15 cellular contexts compared by ENCODE assay signal in genomic region chr3:123390865-123391613, GRCh38. TPM values are rescaled to one million over a fixed set of nuclear protein-coding genes. Genes with fewer than 3 reads are reported as not detected.
DNase-seq lines count a peak whose midpoint lies in the region; ATAC-seq and TF ChIP-seq lines count a peak whose summit lies in the region.
"Had no signal": no experiment of that assay in that cellular context is flagged by ENCODE, and none has a peak within 500 bp of the region (broad histone marks: within the 10 kb centered on the region; RNA-seq: fewer than 3 reads in every experiment).

No MANE protein-coding gene starts in this region.

- H3K36me3 Mint-ChIP-seq in CD4-positive, alpha-beta T cell (ENCODE audit: low read depth), result no peaks in the 10 kb centered on the region
- H3K36me3 Mint-ChIP-seq in activated T-helper 2 cell treated with anti-CD3 and anti-CD28 coated beads, Interferon-gamma antibody, Interleukin-2, Interleukin-4, amounts not matched to agents 10 μg/mL and 5 μg/mL and 100 μg/mL, durations not matched to agents 14 hours and 24 hours and 36 hours (ENCODE audit: low read depth), result no peaks in the 10 kb centered on the region

- H3K4me3 ChIP-seq in heart left ventricle (no peak overlapping the region), gastrocnemius medialis (no peak overlapping the region), mammary epithelial cell (replicated peaks in 1 of 3; ENCODE audit: insufficient read depth in 1 of 3, low read depth in 2 of 3, low read length in 3 of 3) (no peak overlapping the region)

- no peak for TF ChIP-seq CTCF in heart left ventricle (IDR thresholded peaks at IDR 0.05)
- TF ChIP-seq CTCF in gastrocnemius medialis (IDR thresholded peaks at IDR 0.05 in 4 of 5, conservative IDR thresholded peaks at IDR 0.05 in 1 of 5), result no peak
- TF ChIP-seq CTCF in CD4-positive, alpha-beta T cell (IDR thresholded peaks at IDR 0.05), result no peak
- no peak for TF ChIP-seq CTCF in mammary epithelial cell (conservative IDR thresholded peaks at IDR 0.05 in 1 of 2, IDR thresholded peaks at IDR 0.05 in 1 of 2; ENCODE audit: extremely low read depth in 1 of 2, insufficient read depth in 1 of 2, low read depth in 1 of 2, low read length in 2 of 2)

- intact Hi-C loops in heart left ventricle (cut with DNase I), result no loop called here
- intact Hi-C loops in gastrocnemius medialis (cut with DNase I; ENCODE audit: low total_unique reads), result no loop called here
- intact Hi-C loops in CD4-positive, alpha-beta T cell (cut with DNase I, micrococcal nuclease), result no loop called here
- intact Hi-C loops in mammary epithelial cell (cut with micrococcal nuclease), result no loop called here
- intact Hi-C loops in activated T-helper 2 cell treated with anti-CD3 and anti-CD28 coated beads, Interferon-gamma antibody, Interleukin-2, Interleukin-4, amounts not matched to agents 10 μg/mL and 5 μg/mL and 100 μg/mL, durations not matched to agents 14 hours and 24 hours and 36 hours (cut with micrococcal nuclease), result no loop called here

- ATAC-seq in heart left ventricle (peak in 2 of 4 donors; percentile 5 to 21), gastrocnemius medialis (peak; percentile 37 to 53)
- ATAC-seq in CD4-positive, alpha-beta T cell (ENCODE audit: poor library complexity), result no peak
- ATAC-seq: Panc1 had no signal

- no peaks in the 10 kb centered on the region for H3K27me3 ChIP-seq in heart left ventricle
- no peaks in the 10 kb centered on the region for H3K27me3 ChIP-seq in gastrocnemius medialis
- H3K27me3 ChIP-seq in CD4-positive, alpha-beta T cell (ENCODE audit: control insufficient read depth, insufficient read depth, low read length), result no peaks in the 10 kb centered on the region
- H3K27me3 ChIP-seq in mammary epithelial cell (ENCODE audit: insufficient read depth, low read length), result no peaks in the 10 kb centered on the region

- H3K4me1 ChIP-seq in heart left ventricle, result peaks cover 4 to 98% (median 62%) of the 10 kb centered on the region in 12 donors
- H3K4me1 ChIP-seq in gastrocnemius medialis, result peaks cover 3 to 8% of the 10 kb centered on the region in 2 donors
- H3K4me1 ChIP-seq in mammary epithelial cell (ENCODE audit: insufficient read depth, low read length), result no peaks in the 10 kb centered on the region

- no peak overlapping the region for H3K4me2 ChIP-seq in mammary epithelial cell (ENCODE audit: insufficient read depth, low read depth, low read length)

- H3K9me3 ChIP-seq in heart left ventricle, result no peaks in the 10 kb centered on the region
- H3K9me3 ChIP-seq in gastrocnemius medialis, result no peaks in the 10 kb centered on the region
- H3K9me3 ChIP-seq in CD4-positive, alpha-beta T cell (ENCODE audit: control insufficient read depth, low read length), result no peaks in the 10 kb centered on the region
- H3K9me3 ChIP-seq in mammary epithelial cell (replicated peaks; ENCODE audit: insufficient read depth, low read length), result no peaks in the 10 kb centered on the region

- POLR2A ChIA-PET in CD4-positive, alpha-beta T cell (lab: Charles Lee), result no interaction called here

- no peaks in the 10 kb centered on the region for H3K79me2 ChIP-seq in mammary epithelial cell (ENCODE audit: insufficient read depth, low read length)

- H3K27ac Mint-ChIP-seq in CD4-positive, alpha-beta T cell, result no peak overlapping the region
- no peak overlapping the region for H3K27ac Mint-ChIP-seq in activated T-helper 2 cell treated with anti-CD3 and anti-CD28 coated beads, Interferon-gamma antibody, Interleukin-2, Interleukin-4, amounts not matched to agents 10 μg/mL and 5 μg/mL and 100 μg/mL, durations not matched to agents 14 hours and 24 hours and 36 hours

- H3K27ac ChIP-seq in heart left ventricle (peak overlapping the region; percentile 60 to 94 (median 88)), gastrocnemius medialis (peak overlapping the region; percentile 20 to 62 (median 45)), mammary epithelial cell (ENCODE audit: insufficient read depth, low read depth, low read length) (no peak overlapping the region)
- H3K27ac ChIP-seq in CD4-positive, alpha-beta T cell (ENCODE audit: low read depth, low read length), result no peak overlapping the region
- H3K27ac ChIP-seq: C4-2B had no signal

- peaks cover 57% of the 10 kb centered on the region for H3K27me3 Mint-ChIP-seq in CD4-positive, alpha-beta T cell
- H3K27me3 Mint-ChIP-seq in activated T-helper 2 cell treated with anti-CD3 and anti-CD28 coated beads, Interferon-gamma antibody, Interleukin-2, Interleukin-4, amounts not matched to agents 10 μg/mL and 5 μg/mL and 100 μg/mL, durations not matched to agents 14 hours and 24 hours and 36 hours (ENCODE audit: low read depth), result peaks cover 7% of the 10 kb centered on the region

- H3K36me3 ChIP-seq in heart left ventricle (no peaks in the 10 kb centered on the region), gastrocnemius medialis (no peaks in the 10 kb centered on the region), mammary epithelial cell (ENCODE audit: insufficient read depth, low read length) (no peaks in the 10 kb centered on the region)

- CTCF ChIA-PET in CD4-positive, alpha-beta T cell (lab: Charles Lee), result no interaction called here
- CTCF ChIA-PET in mammary epithelial cell (lab: Charles Lee; ENCODE audit: low non-redundant PET), result no interaction called here

- H3K9ac ChIP-seq in mammary epithelial cell (ENCODE audit: insufficient read depth, low read length), result no peak overlapping the region

- peak; percentile 50 for DNase-seq in GM04503 (ENCODE audit: low read depth)
- peak; percentile 64 for DNase-seq in RPMI7951 (ENCODE audit: low read depth)
- peak in 3 of 5 donors; percentile 32 to 35 (median 33) for DNase-seq in heart left ventricle
- peak in 1 of 2 donors; percentile 37 for DNase-seq in gastrocnemius medialis
- no peak for DNase-seq in CD4-positive, alpha-beta T cell
- no peak for DNase-seq in mammary epithelial cell
- no peak for DNase-seq in activated T-helper 2 cell treated with anti-CD3 and anti-CD28 coated beads, Interferon-gamma antibody, Interleukin-2, Interleukin-4, amounts not matched to agents 10 μg/mL and 5 μg/mL and 100 μg/mL, durations not matched to agents 14 hours and 24 hours and 36 hours (ENCODE audit: low spot score)
- DNase-seq in activated CD4-positive, alpha-beta T cell treated with anti-CD3 and anti-CD28 coated beads, Interleukin-2, amount 50 U/mL, for 1 hour, result no peak
- DNase-seq: anterior cingulate cortex, foreskin melanocyte, NCI-H1105 treated with DMSO at 0.1 percent for 48 hours, NCI-H446 treated with DMSO at 0.1 percent for 48 hours had no signal

- WGBS in heart left ventricle, 4 donors, result 45 to 60% (median 52%) methylated on average over 10 of the region's 10 CpGs
- 60% methylated on average over 10 of the region's 10 CpGs for WGBS in mammary epithelial cell (ENCODE audit: low coverage, missing lambda C conversion rate)

- H3K4me1 Mint-ChIP-seq in CD4-positive, alpha-beta T cell (ENCODE audit: low read depth), result no peaks in the 10 kb centered on the region
- H3K4me1 Mint-ChIP-seq in activated T-helper 2 cell treated with anti-CD3 and anti-CD28 coated beads, Interferon-gamma antibody, Interleukin-2, Interleukin-4, amounts not matched to agents 10 μg/mL and 5 μg/mL and 100 μg/mL, durations not matched to agents 14 hours and 24 hours and 36 hours (ENCODE audit: low read depth), result no peaks in the 10 kb centered on the region

- dilution Hi-C loops in mammary epithelial cell (cut with HindIII; ENCODE audit: low sequenced_read_pairs), result loop anchor here (5.0 kb wide), 1 partner anchor 44 kb away; no protein-coding TSS in a partner anchor

- no peaks in the 10 kb centered on the region for H3K9me3 Mint-ChIP-seq in CD4-positive, alpha-beta T cell
- H3K9me3 Mint-ChIP-seq in activated T-helper 2 cell treated with anti-CD3 and anti-CD28 coated beads, Interferon-gamma antibody, Interleukin-2, Interleukin-4, amounts not matched to agents 10 μg/mL and 5 μg/mL and 100 μg/mL, durations not matched to agents 14 hours and 24 hours and 36 hours, result no peaks in the 10 kb centered on the region

- in situ Hi-C loops in gastrocnemius medialis (cut with MboI; ENCODE audit: low sequenced_read_pairs in 4 of 4) (no loop called here), mammary epithelial cell (cut with MboI; ENCODE audit: low sequenced_read_pairs in 2 of 2) (no loop called here)

- H3K4me3 Mint-ChIP-seq in CD4-positive, alpha-beta T cell, result no peak overlapping the region
- no peak overlapping the region for H3K4me3 Mint-ChIP-seq in activated T-helper 2 cell treated with anti-CD3 and anti-CD28 coated beads, Interferon-gamma antibody, Interleukin-2, Interleukin-4, amounts not matched to agents 10 μg/mL and 5 μg/mL and 100 μg/mL, durations not matched to agents 14 hours and 24 hours and 36 hours (ENCODE audit: low read depth)

- H4K20me1 ChIP-seq in mammary epithelial cell (ENCODE audit: insufficient read depth, low read length), result no peaks in the 10 kb centered on the region

- H2AFZ ChIP-seq in mammary epithelial cell (ENCODE audit: low read depth, low read length), result no peak overlapping the region

- TF ChIP-seq POLR2A in heart left ventricle (IDR thresholded peaks at IDR 0.05) (no peak), gastrocnemius medialis (IDR thresholded peaks at IDR 0.05) (no peak)

- BruUV-seq in mammary epithelial cell (replicated peaks; lab: Mats Ljungman, UMichigan), result no TSS peak

RNA-seq across cellular contexts. Expression of gene ADCY5, which starts 57.9 kb away (rescaled TPM):
- total RNA-seq in RPMI7951 (2014; rRNA removed; shearing (Covaris generic)), result 0.10 TPM in 1 of 2 replicates, not detected in the other
- total RNA-seq in heart left ventricle (100 to 1,000 TPM; 106 to 276 (median 170) TPM), gastrocnemius medialis (1 to 10 TPM; 1.0 to 6.4 (median 4.3) TPM), mammary epithelial cell (under 1 TPM in 1 of 2 donors, not detected in 1; 0.67 TPM)
- polyA plus RNA-seq in heart left ventricle (10 to 100 TPM; 78.5 to 84.1 TPM), mammary epithelial cell (0.06 TPM)
- total RNA-seq in CD4-positive, alpha-beta T cell, result not detected
- polyA minus RNA-seq in mammary epithelial cell, result not detected
- total RNA-seq in activated T-helper 2 cell treated with anti-CD3 and anti-CD28 coated beads, Interferon-gamma antibody, Interleukin-2, Interleukin-4, amounts not matched to agents 10 μg/mL and 5 μg/mL and 100 μg/mL, durations not matched to agents 14 hours and 24 hours and 36 hours, result not detected in 2 replicates
- total RNA-seq: T-helper 2 cell treated with Interferon-gamma antibody and Interleukin-4, amounts not matched to agents 100 ng/mL and 5 ng/mL, for 36 hours had no signal

Comparison
In these comparisons a context has a peak if more than half of its experiments do, and no peak if none do; other contexts are left out.
1. DNase-seq: peak in GM04503 (single experiment), RPMI7951 (single experiment) and heart left ventricle (3 of 5); none in CD4-positive, alpha-beta T cell (0 of 10), mammary epithelial cell (single experiment), activated T-helper 2 cell treated with anti-CD3 and anti-CD28 coated beads, Interferon-gamma antibody, Interleukin-2, Interleukin-4, amounts not matched to agents 10 μg/mL and 5 μg/mL and 100 μg/mL, durations not matched to agents 14 hours and 24 hours and 36 hours (single experiment) and activated CD4-positive, alpha-beta T cell treated with anti-CD3 and anti-CD28 coated beads, Interleukin-2, amount 50 U/mL, for 1 hour (single experiment).
2. H3K27ac ChIP-seq: peak in heart left ventricle (12 of 12) and gastrocnemius medialis (4 of 4); none in CD4-positive, alpha-beta T cell (single experiment) and mammary epithelial cell (single experiment).
3. RNA of gene ADCY5, which starts 57.9 kb away (total RNA-seq): 106 to 276 TPM in heart left ventricle; 1.0 to 6.4 TPM in gastrocnemius medialis, 0.67 TPM in mammary epithelial cell, not detected in activated T-helper 2 cell treated with anti-CD3 and anti-CD28 coated beads, Interferon-gamma antibody, Interleukin-2, Interleukin-4, amounts not matched to agents 10 μg/mL and 5 μg/mL and 100 μg/mL, durations not matched to agents 14 hours and 24 hours and 36 hours, 0.10 TPM in RPMI7951 and not detected in CD4-positive, alpha-beta T cell; every median in the first group is over 10 times any median in the second.